10 cellular contexts compared by ENCODE assay signal in the genomic region with DNA sequence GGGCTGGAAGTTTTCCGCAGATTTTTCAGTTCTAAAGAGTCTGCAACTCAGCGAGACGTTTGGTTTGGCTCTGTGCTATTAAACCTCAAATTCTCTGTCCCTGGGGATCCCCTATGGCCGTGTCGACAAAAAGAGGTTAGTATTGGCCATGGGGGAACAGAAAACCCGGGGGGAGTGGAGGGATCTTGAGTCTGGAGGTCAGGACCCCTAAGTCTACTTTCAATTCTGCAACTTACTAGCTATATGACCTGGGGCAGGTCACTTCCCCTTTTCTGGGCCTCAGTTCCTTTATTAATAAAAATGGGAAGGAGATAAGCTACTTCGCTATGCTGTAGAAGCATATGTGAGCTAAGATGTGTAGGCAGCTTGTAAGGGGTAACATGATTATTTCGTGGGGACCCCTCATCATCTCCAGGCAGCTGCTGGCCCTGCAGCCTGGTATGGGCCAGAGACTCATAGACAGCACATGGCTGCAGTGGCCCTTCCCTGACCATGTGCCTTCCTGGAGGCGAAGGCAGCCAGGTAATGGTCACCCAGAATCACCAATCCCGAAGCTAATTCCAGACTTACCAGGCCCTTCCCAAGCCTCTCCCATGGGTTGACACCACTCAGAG. TPM values are rescaled to one million over a fixed set of nuclear protein-coding genes. Genes with fewer than 3 reads are reported as not detected.
DNase-seq lines count a peak whose midpoint lies in the region; ATAC-seq and TF ChIP-seq lines count a peak whose summit lies in the region.
"Had no signal": no experiment of that assay in that cellular context is flagged by ENCODE, and none has a peak within 500 bp of the region (broad histone marks: within the 10 kb centered on the region; RNA-seq: fewer than 3 reads in every experiment).

No MANE protein-coding gene starts in this region.

- H3K4me1 ChIP-seq in endodermal cell (ENCODE audit: control insufficient read depth, insufficient read depth, low read length): no peaks in the 10 kb centered on the region

- H3K27ac Mint-ChIP-seq in endodermal cell: no peak overlapping the region
- H3K27ac Mint-ChIP-seq in CD4-positive, alpha-beta T cell: no peak overlapping the region

- WGBS in endodermal cell (ENCODE audit: insufficient coverage in 1 of 2, insufficient read length in 1 of 2), 2 experiments: 87 to 88% methylated on average over 8 to 10 of the region's 10 CpGs

- no peaks in the 10 kb centered on the region for H3K36me3 Mint-ChIP-seq in endodermal cell (ENCODE audit: low read depth)
- no peaks in the 10 kb centered on the region for H3K36me3 Mint-ChIP-seq in CD4-positive, alpha-beta T cell (ENCODE audit: low read depth)

- H3K4me1 Mint-ChIP-seq in endodermal cell: no peaks in the 10 kb centered on the region
- H3K4me1 Mint-ChIP-seq in CD4-positive, alpha-beta T cell (ENCODE audit: low read depth): peaks cover 53% of the 10 kb centered on the region

- no peak overlapping the region for H3K27ac ChIP-seq in endodermal cell (ENCODE audit: low read depth, low read length)
- H3K27ac ChIP-seq in CD4-positive, alpha-beta T cell (ENCODE audit: low read depth, low read length): no peak overlapping the region

- ATAC-seq in GM18505 (IDR thresholded peaks at IDR 0.05; ENCODE audit: unreplicated experiment): peak; percentile 36
- peak; percentile 41 for ATAC-seq in GM21717 (IDR thresholded peaks at IDR 0.05; ENCODE audit: unreplicated experiment)
- peak; percentile 31 for ATAC-seq in HG03565 (IDR thresholded peaks at IDR 0.05; ENCODE audit: unreplicated experiment)
- ATAC-seq in sciatic nerve: no peak
- no peak for ATAC-seq in CD4-positive, alpha-beta T cell (ENCODE audit: poor library complexity)

- H3K9me3 ChIP-seq in endodermal cell (ENCODE audit: control insufficient read depth, low read length): no peaks in the 10 kb centered on the region
- no peaks in the 10 kb centered on the region for H3K9me3 ChIP-seq in CD4-positive, alpha-beta T cell (ENCODE audit: control insufficient read depth, low read length)

- no peaks in the 10 kb centered on the region for H3K27me3 ChIP-seq in endodermal cell (ENCODE audit: control insufficient read depth, insufficient read depth, low read length, poor library complexity, severe bottlenecking)
- H3K27me3 ChIP-seq in CD4-positive, alpha-beta T cell (ENCODE audit: control insufficient read depth, insufficient read depth, low read length): no peaks in the 10 kb centered on the region

- H3K9me3 Mint-ChIP-seq in endodermal cell: no peaks in the 10 kb centered on the region
- no peaks in the 10 kb centered on the region for H3K9me3 Mint-ChIP-seq in CD4-positive, alpha-beta T cell

- H3K4me3 Mint-ChIP-seq in endodermal cell: no peak overlapping the region
- no peak overlapping the region for H3K4me3 Mint-ChIP-seq in CD4-positive, alpha-beta T cell

- H3K36me3 ChIP-seq in endodermal cell (ENCODE audit: control insufficient read depth, insufficient read depth, low read length): no peaks in the 10 kb centered on the region

- no peak overlapping the region for H3K4me3 ChIP-seq in endodermal cell (ENCODE audit: low read length)

- peak; percentile 53 for DNase-seq in medulla oblongata (ENCODE audit: extremely low spot score)
- DNase-seq in sciatic nerve (ENCODE audit: low spot score): no peak
- no peak for DNase-seq in endodermal cell
- no peak for DNase-seq in NCI-H82 (lab: John Stamatoyannopoulos, UW)
- no peak for DNase-seq in CD4-positive, alpha-beta T cell
- DNase-seq: GF-D8 had no signal

- intact Hi-C loops in sciatic nerve (cut with DNase I): no loop called here
- intact Hi-C loops in CD4-positive, alpha-beta T cell (cut with DNase I, micrococcal nuclease): no loop called here

- no peak for TF ChIP-seq CTCF in endodermal cell (conservative IDR thresholded peaks at IDR 0.05)
- no peak for TF ChIP-seq CTCF in CD4-positive, alpha-beta T cell (IDR thresholded peaks at IDR 0.05)

- no peak overlapping the region for H3K9ac ChIP-seq in endodermal cell (ENCODE audit: extremely low read depth, low read length, poor library complexity, severe bottlenecking)

- CTCF ChIA-PET in CD4-positive, alpha-beta T cell (lab: Charles Lee): interaction anchor here (10.3 kb wide), 1 partner anchor 27 kb away, joined by 163 read pairs; no protein-coding TSS in a partner anchor

- TF ChIP-seq POLR2A in GM18505 (IDR thresholded peaks at IDR 0.05; ENCODE audit: borderline replicate concordance, extremely low read depth, insufficient read depth, insufficient read length): no peak

- POLR2A ChIA-PET in CD4-positive, alpha-beta T cell (lab: Charles Lee): interaction anchor here (6.9 kb wide), 1 partner anchor 29 kb away, joined by 80 read pairs; no protein-coding TSS in a partner anchor

- peaks cover 6% of the 10 kb centered on the region for H3K27me3 Mint-ChIP-seq in endodermal cell (ENCODE audit: insufficient read depth)
- no peaks in the 10 kb centered on the region for H3K27me3 Mint-ChIP-seq in CD4-positive, alpha-beta T cell

RNA-seq across cellular contexts. Expression of a gene that starts 8.6 kb away (rescaled TPM):
- 1.4 TPM for total RNA-seq in sciatic nerve
- total RNA-seq in endodermal cell: under 1 TPM in 1 of 2 donors, not detected in 1; 0.11 TPM
- polyA plus RNA-seq in endodermal cell (2013, experiment 1 of 2): 0.75 TPM
- 0.58 TPM for polyA plus RNA-seq in endodermal cell (2013, experiment 2 of 2)
- 1 to 10 TPM in 1 of 2 experiments, under 1 TPM in 1; 0.98 to 1.2 TPM for total RNA-seq in CD4-positive, alpha-beta T cell
- total RNA-seq: lung microvascular endothelial cell had no signal

RNA-seq across cellular contexts. Expression of a gene that starts 29.4 kb away (rescaled TPM):
- total RNA-seq in sciatic nerve (not detected), endodermal cell (not detected)
- polyA plus RNA-seq in endodermal cell (2013, experiment 1 of 2): not detected
- polyA plus RNA-seq in endodermal cell (2013, experiment 2 of 2): not detected
- total RNA-seq in CD4-positive, alpha-beta T cell: not detected
- total RNA-seq: lung microvascular endothelial cell had no signal

RNA-seq across cellular contexts. Expression of a gene that starts 40.6 kb away (rescaled TPM):
- not detected for total RNA-seq in sciatic nerve
- not detected for total RNA-seq in endodermal cell
- 13.0 TPM for polyA plus RNA-seq in endodermal cell (2013, experiment 1 of 2)
- polyA plus RNA-seq in endodermal cell (2013, experiment 2 of 2): 11.0 TPM
- not detected for total RNA-seq in CD4-positive, alpha-beta T cell
- total RNA-seq: lung microvascular endothelial cell had no signal

RNA-seq across cellular contexts. Expression of a gene that starts 58.4 kb away (rescaled TPM):
- total RNA-seq in sciatic nerve (0.80 TPM), endodermal cell (1 to 10 TPM; 6.3 to 6.7 TPM)
- 6.3 TPM for polyA plus RNA-seq in endodermal cell (2013, experiment 1 of 2)
- 5.1 TPM for polyA plus RNA-seq in endodermal cell (2013, experiment 2 of 2)
- not detected for total RNA-seq in CD4-positive, alpha-beta T cell

Comparison
In these comparisons a context has a peak if more than half of its experiments do, and no peak if none do; other contexts are left out.
1. ATAC-seq: peak in GM18505 (single experiment), GM21717 (single experiment) and HG03565 (single experiment); none in sciatic nerve (single experiment) and CD4-positive, alpha-beta T cell (single experiment).